14 cellular contexts compared by ENCODE assay signal in the genomic region with DNA sequence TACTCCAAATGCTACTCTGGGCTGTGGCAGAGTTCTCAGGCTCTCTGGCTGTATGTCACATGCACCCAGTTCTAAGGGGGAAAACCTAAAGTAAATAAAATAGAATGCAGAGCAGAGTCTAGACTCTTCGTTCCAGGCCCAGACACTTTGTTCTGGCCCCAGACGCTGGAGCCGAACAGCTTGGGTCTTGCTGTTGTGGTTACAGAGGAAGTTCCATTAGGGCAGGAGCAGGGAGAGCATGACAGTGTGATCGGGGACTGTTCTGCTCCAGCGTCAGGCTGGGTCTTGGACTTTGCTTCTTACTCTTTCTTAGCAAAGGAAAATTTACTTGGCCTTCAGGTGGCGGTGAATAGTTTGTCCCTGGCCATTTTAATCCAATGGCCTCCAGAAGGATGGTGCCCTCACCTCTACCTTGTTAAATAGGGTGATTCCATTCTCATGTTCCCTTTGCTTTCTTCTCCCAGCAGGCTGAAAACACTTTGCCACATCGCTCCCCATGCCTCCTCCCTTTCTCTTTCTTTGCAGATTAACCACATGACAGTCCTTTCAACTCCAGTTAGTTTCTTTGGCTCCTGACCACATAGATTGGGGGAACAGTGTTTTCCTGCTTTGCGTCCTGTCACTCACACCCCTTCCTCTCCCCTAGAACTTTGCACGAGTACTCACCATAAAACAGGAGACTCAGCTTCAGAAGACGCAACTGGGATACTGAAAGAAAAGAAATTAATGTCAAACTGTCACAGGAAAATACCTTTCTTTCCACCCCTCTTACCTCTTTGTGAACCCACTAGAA.
"Had no signal": no experiment of that assay in that cellular context is flagged by ENCODE, and none has a peak within 500 bp of the region (broad histone marks: within the 10 kb centered on the region; RNA-seq: fewer than 3 reads in every experiment).

No MANE protein-coding gene starts in this region.

- H3K27ac ChIP-seq: left lung, right atrium auricular region, skin epidermis had no signal

- ATAC-seq: left lung; mucosa of descending colon; naive thymus-derived CD8-positive, alpha-beta T cell had no signal

- H3K4me3 ChIP-seq: left lung, mucosa of descending colon, right atrium auricular region, skin epidermis had no signal

- DNase-seq: activated CD4-positive, alpha-beta T cell treated with anti-CD3 and anti-CD28 coated beads, Interleukin-2, amount 50 U/mL, for 1 hour; activated CD8-positive, alpha-beta memory T cell treated with anti-CD3 and anti-CD28 coated beads for 24 hours; activated naive CD4-positive, alpha-beta T cell; activated naive CD8-positive, alpha-beta T cell treated with anti-CD3 and anti-CD28 coated beads, Interleukin-2, amount 10 ng/mL, durations not matched to agents 7 days and 5 days; left lung; mammary epithelial cell; mucosa of descending colon; naive thymus-derived CD8-positive, alpha-beta T cell; occipital lobe; stimulated activated CD4-positive, alpha-beta T cell treated with anti-CD3 and anti-CD28 coated beads, Interleukin-4, amount 100 ng/mL, for 4 hours; stimulated activated CD8-positive, alpha-beta memory T cell treated with anti-CD3 and anti-CD28 coated beads, Interleukin-4, amount 100 ng/mL, for 48 hours; SW 1271 had no signal

- H3K27me3 ChIP-seq: left lung, right atrium auricular region had no signal

- H3K36me3 ChIP-seq: left lung, right atrium auricular region had no signal

- H3K4me1 ChIP-seq: left lung, right atrium auricular region had no signal
